Comparison of ENCODE assay signal across 8 cellular contexts in the genomic region with DNA sequence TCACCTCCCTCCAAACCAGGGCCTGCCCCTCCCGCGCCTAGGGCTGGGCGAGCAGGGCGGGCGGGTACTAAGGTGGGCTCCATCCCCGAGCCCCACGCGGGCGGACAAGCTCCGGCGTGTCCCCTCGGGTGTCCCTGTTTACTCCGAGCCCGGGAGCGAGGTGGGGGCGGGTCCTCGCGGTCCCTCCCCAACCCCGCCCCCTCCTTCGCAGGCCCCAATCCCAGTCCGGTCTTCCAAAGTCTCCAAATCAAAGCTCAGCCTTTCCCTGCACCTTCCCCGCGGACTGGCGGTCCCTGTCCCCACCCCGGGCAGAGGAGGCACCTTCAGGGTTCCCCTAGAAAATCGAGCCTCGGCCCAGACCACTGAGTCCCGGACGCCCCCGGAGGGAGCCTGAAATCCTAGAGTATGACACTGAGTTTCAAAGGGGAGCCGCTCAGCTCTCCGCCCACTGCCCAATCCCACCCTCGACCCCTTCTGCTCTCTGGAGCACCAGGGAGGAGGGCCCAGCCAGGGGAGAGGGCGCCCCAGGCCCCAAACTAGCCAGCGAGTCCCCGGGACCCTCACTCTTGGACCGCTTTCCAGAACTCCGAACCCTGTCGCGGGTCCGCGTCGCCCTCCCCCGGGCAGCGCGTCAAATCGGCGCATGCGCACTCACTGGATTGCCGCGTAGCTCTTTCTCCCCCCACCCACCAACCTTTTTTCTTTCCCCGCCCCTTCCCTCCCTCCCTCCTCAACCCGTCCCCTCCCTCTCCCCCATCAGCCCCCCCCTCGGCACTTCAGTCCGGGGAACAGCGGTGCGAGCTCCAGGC. TPM values are rescaled to one million over a fixed set of nuclear protein-coding genes. Genes with fewer than 3 reads are reported as not detected.
A peak's percentile ranks its signal among the peaks of the same experiment; 100 is the strongest.
DNase-seq lines count a peak whose midpoint lies in the region; ATAC-seq and TF ChIP-seq lines count a peak whose summit lies in the region.

A gene (plus strand): TSS at position 774 of the 809 bp plus-strand sequence. CDS start 482 bp downstream, outside the sequence.

- peak within 1 kb of the TSS; percentile 46 for H3K27ac Mint-ChIP-seq in activated naive CD8-positive, alpha-beta T cell treated with anti-CD3 and anti-CD28 coated beads, Interleukin-2, amount 50 U/mL, for 24 hours

- peak within 1 kb of the TSS; percentile 99 for H3K4me2 ChIP-seq in DND-41 (ENCODE audit: insufficient read depth, low read length)
- H3K4me2 ChIP-seq in osteoblast (ENCODE audit: insufficient read depth, low read length) = peak within 1 kb of the TSS; percentile 89

- no peaks in the 10 kb centered on the region for H3K9me3 Mint-ChIP-seq in activated naive CD8-positive, alpha-beta T cell treated with anti-CD3 and anti-CD28 coated beads, Interleukin-2, amount 50 U/mL, for 24 hours

- peaks cover 11% of the 10 kb centered on the region for H3K4me1 Mint-ChIP-seq in activated naive CD8-positive, alpha-beta T cell treated with anti-CD3 and anti-CD28 coated beads, Interleukin-2, amount 50 U/mL, for 24 hours

- TF ChIP-seq EP300 in suprapubic skin (IDR thresholded peaks at IDR 0.05) = no peak

- peak; percentile 69 for ATAC-seq in DND-41 (ENCODE audit: insufficient read depth, low read depth)
- peak; percentile 71 for ATAC-seq in activated naive CD8-positive, alpha-beta T cell treated with anti-CD3 and anti-CD28 coated beads, Interleukin-2, amount 50 U/mL, for 24 hours
- ATAC-seq in Right ventricle myocardium inferior = peak; percentile 87
- ATAC-seq in HG03565 (IDR thresholded peaks at IDR 0.05; ENCODE audit: unreplicated experiment) = no peak

- TF ChIP-seq CTCF in DND-41 (IDR thresholded peaks at IDR 0.05; ENCODE audit: borderline replicate concordance, extremely low read depth, low read length, poor library complexity, severe bottlenecking) (peak; percentile 8), osteoblast (IDR thresholded peaks at IDR 0.05; ENCODE audit: extremely low read depth, low read depth, low read length) (no peak), suprapubic skin (IDR thresholded peaks at IDR 0.05) (no peak)

- no peaks in the 10 kb centered on the region for H3K79me2 ChIP-seq in DND-41 (ENCODE audit: insufficient read depth, low read length)
- peaks cover 45% of the 10 kb centered on the region for H3K79me2 ChIP-seq in osteoblast (ENCODE audit: insufficient read depth, low read length)

- H3K9me3 ChIP-seq in DND-41 (ENCODE audit: insufficient read depth, low read length, severe bottlenecking) = no peaks in the 10 kb centered on the region
- H3K9me3 ChIP-seq in osteoblast (ENCODE audit: low read depth, low read length) = peaks cover 1% of the 10 kb centered on the region
- H3K9me3 ChIP-seq in suprapubic skin = no peaks in the 10 kb centered on the region

- H3K27me3 Mint-ChIP-seq in activated naive CD8-positive, alpha-beta T cell treated with anti-CD3 and anti-CD28 coated beads, Interleukin-2, amount 50 U/mL, for 24 hours = peaks cover 21% of the 10 kb centered on the region

- peak; percentile 81 for DNase-seq in DND-41
- DNase-seq in LHCN-M2 (ENCODE audit: low read depth) = peak; percentile 78
- peak; percentile 23 for DNase-seq in SKM-1 (lab: John Stamatoyannopoulos, UW; ENCODE audit: unreplicated experiment)
- DNase-seq in activated naive CD8-positive, alpha-beta T cell treated with anti-CD3 and anti-CD28 coated beads, Interleukin-2, amount 50 U/mL, for 24 hours = peak; percentile 75
- DNase-seq in Right ventricle myocardium inferior (ENCODE audit: missing footprints) = peak; percentile 90
- peak; percentile 96 for DNase-seq in osteoblast (ENCODE audit: insufficient read length, low spot score, missing footprints)
- DNase-seq in suprapubic skin (ENCODE audit: low spot score in 2 of 2) = peak in 1 of 2 donors; percentile 91

- H3K9ac ChIP-seq in DND-41 (ENCODE audit: low read depth, low read length) = peak within 1 kb of the TSS; percentile 68

- under 1% methylated on average over 40 of the region's 57 CpGs for WGBS in suprapubic skin

- intact Hi-C loops in Right ventricle myocardium inferior (cut with DNase I) = loop anchor here (2.0 kb wide), 1 partner anchor 21 kb away; no protein-coding TSS in a partner anchor

- H3K4me3 ChIP-seq in DND-41 (ENCODE audit: low read depth in 1 of 2, low read length in 2 of 2) (peak within 1 kb of the TSS; percentile 72 to 90), osteoblast (ENCODE audit: insufficient read depth, low read length) (peak within 1 kb of the TSS; percentile 95), suprapubic skin (peak within 1 kb of the TSS; percentile 88)

- H3K27ac ChIP-seq in DND-41 (ENCODE audit: low read length) = peak within 1 kb of the TSS; percentile 45; the same call in 1 of the 2 replicates
- peak within 1 kb of the TSS; percentile 80 for H3K27ac ChIP-seq in osteoblast (ENCODE audit: low read depth, low read length)
- H3K27ac ChIP-seq in suprapubic skin = peak within 1 kb of the TSS; percentile 95

- H3K4me1 ChIP-seq in DND-41 (ENCODE audit: insufficient read depth, low read length) (peaks cover 16% of the 10 kb centered on the region), osteoblast (ENCODE audit: insufficient read depth, low read length) (peaks cover 38% of the 10 kb centered on the region), suprapubic skin (peaks cover 58% of the 10 kb centered on the region)

- TF ChIP-seq POLR2A in suprapubic skin (IDR thresholded peaks at IDR 0.05) = no peak

- peak within 1 kb of the TSS; percentile 77 for H3K4me3 Mint-ChIP-seq in activated naive CD8-positive, alpha-beta T cell treated with anti-CD3 and anti-CD28 coated beads, Interleukin-2, amount 50 U/mL, for 24 hours

- H2AFZ ChIP-seq in DND-41 (ENCODE audit: low read depth, low read length) (peak within 1 kb of the TSS; percentile 98), osteoblast (ENCODE audit: low read length) (peak within 1 kb of the TSS; percentile 87)

- H3K36me3 ChIP-seq in DND-41 (ENCODE audit: insufficient read depth, low read length) (no peaks in the 10 kb centered on the region), osteoblast (ENCODE audit: insufficient read depth, low read length) (peaks cover 7% of the 10 kb centered on the region), suprapubic skin (no peaks in the 10 kb centered on the region)

- no peaks in the 10 kb centered on the region for H4K20me1 ChIP-seq in DND-41 (ENCODE audit: insufficient read depth, low read length)
- H4K20me1 ChIP-seq in osteoblast (ENCODE audit: insufficient read depth, low read length) = peaks cover 25% of the 10 kb centered on the region

- H3K27me3 ChIP-seq in DND-41 (ENCODE audit: insufficient read depth, low read length, poor library complexity) (peaks cover 39% of the 10 kb centered on the region), osteoblast (ENCODE audit: insufficient read depth, low read length) (no peaks in the 10 kb centered on the region), suprapubic skin (no peaks in the 10 kb centered on the region)

- H3K36me3 Mint-ChIP-seq in activated naive CD8-positive, alpha-beta T cell treated with anti-CD3 and anti-CD28 coated beads, Interleukin-2, amount 50 U/mL, for 24 hours (ENCODE audit: low read depth) = no peaks in the 10 kb centered on the region

RNA-seq across cellular contexts. Expression of the gene that starts here (rescaled TPM):
- total RNA-seq in LHCN-M2 (2014; rRNA removed) (89.0 and 99.6 TPM in 2 replicates), Right ventricle myocardium inferior (143 TPM), osteoblast (744 and 789 TPM in 2 replicates), suprapubic skin (100 to 1,000 TPM in 2 of 4 donors, 10 to 100 TPM in 2; 83.1 to 149 (median 106) TPM)
- 191 TPM for polyA plus RNA-seq in LHCN-M2 (2012)

Comparison
In these comparisons a context has a peak if more than half of its experiments do, and no peak if none do; other contexts are left out.
1. H3K27ac ChIP-seq: peak in every context shown above with its lines; median percentile 95 in suprapubic skin; 80 in osteoblast; 45 in DND-41.